In genomic region chrX:542179-542578, GRCh38 we compare ENCODE assay signal across 27 cellular contexts.
"Had no signal": no experiment of that assay in that cellular context is flagged by ENCODE, and none has a peak within 500 bp of the region (broad histone marks: within the 10 kb centered on the region; RNA-seq: fewer than 3 reads in every experiment).

No MANE protein-coding gene starts in this region.

- FAIRE-seq: islet of Langerhans, kidney, pancreas, small intestine had no signal

- DNase-seq: hypothalamus; immature natural killer cell; kidney; left colon; left lung; mesendoderm; midbrain; mucosa of descending colon; naive thymus-derived CD4-positive, alpha-beta T cell; pancreas; posterior cingulate gyrus; retina; right cardiac atrium; sigmoid colon; small intestine; spleen; stimulated activated CD4-positive, alpha-beta T cell treated with anti-CD3 and anti-CD28 coated beads, Interleukin-4, amount 100 ng/mL, for 24 hours; stimulated activated naive CD4-positive, alpha-beta T cell; tibial artery; uterus had no signal

- H3K27me3 ChIP-seq: pancreas, spleen, suprapubic skin, tibial artery, uterus had no signal

- H3K9me3 ChIP-seq: pancreas, prostate gland, thoracic aorta, tibial artery, uterus had no signal

- H3K4me1 ChIP-seq: left lung, pancreas, prostate gland, sigmoid colon, spleen, suprapubic skin, uterus had no signal

- H3K4me3 ChIP-seq: left lung, lung, mucosa of descending colon, pancreas, prostate gland, sigmoid colon, spleen, suprapubic skin, thoracic aorta, tibial artery, uterus had no signal

- H3K27ac ChIP-seq: left lung, pancreas, prostate gland, sigmoid colon, spleen, suprapubic skin, thoracic aorta, tibial artery, uterus had no signal

- H3K36me3 ChIP-seq: left lung, pancreas, prostate gland, sigmoid colon, spleen, suprapubic skin, thoracic aorta, tibial artery, uterus had no signal

- ATAC-seq: left colon; left lung; mucosa of descending colon; naive thymus-derived CD4-positive, alpha-beta T cell; natural killer cell treated with Interleukin-12 subunit alpha and Interleukin-12 subunit beta and Interleukin-15 and Interleukin-18, amount 100 ng/mL, for 72 hours; pancreas; right cardiac atrium; stimulated activated effector memory CD8-positive, alpha-beta T cell treated with anti-CD3 and anti-CD28 coated beads, Interleukin-12 subunit alpha, Interleukin-12 subunit beta, amount 100 ng/mL, for 72 hours had no signal
